In genomic region chr6:4402477-4402976, GRCh38 we compare ENCODE assay signal across 10 cellular contexts.
A peak's percentile ranks its signal among the peaks of the same experiment; 100 is the strongest.
DNase-seq lines count a peak whose midpoint lies in the region; ATAC-seq, FAIRE-seq and TF ChIP-seq lines count a peak whose summit lies in the region.
"Had no signal": no experiment of that assay in that cellular context is flagged by ENCODE, and none has a peak within 500 bp of the region (broad histone marks: within the 10 kb centered on the region; RNA-seq: fewer than 3 reads in every experiment).

No MANE protein-coding gene starts in this region.

- peak overlapping the region; percentile 31 for H3K4me2 ChIP-seq in keratinocyte (ENCODE audit: control insufficient read depth, extremely low read depth, insufficient read depth, low read depth, low read length)

- H3K9me3 ChIP-seq in keratinocyte (ENCODE audit: control insufficient read depth, low read depth, low read length) = no peaks in the 10 kb centered on the region
- no peaks in the 10 kb centered on the region for H3K9me3 ChIP-seq in upper lobe of right lung

- H3K36me3 ChIP-seq in brain microvascular endothelial cell (replicated peaks) = no peaks in the 10 kb centered on the region
- no peaks in the 10 kb centered on the region for H3K36me3 ChIP-seq in keratinocyte (ENCODE audit: control insufficient read depth in 2 of 2, extremely low read depth in 1 of 2, insufficient read depth in 2 of 2, low read length in 2 of 2)
- no peaks in the 10 kb centered on the region for H3K36me3 ChIP-seq in upper lobe of right lung

- H3K27ac ChIP-seq in brain microvascular endothelial cell (peak overlapping the region; percentile 6), keratinocyte (ENCODE audit: control insufficient read depth, insufficient read depth, low read length) (peak overlapping the region; percentile 23), upper lobe of right lung (no peak overlapping the region)

- no peak for TF ChIP-seq EP300 in Ishikawa (IDR thresholded peaks at IDR 0.05; ENCODE audit: borderline replicate concordance)

- H3K4me1 ChIP-seq in keratinocyte (ENCODE audit: control insufficient read depth, extremely low read depth, insufficient read depth, low read length) = peaks cover 11% of the 10 kb centered on the region
- peaks cover 5% of the 10 kb centered on the region for H3K4me1 ChIP-seq in upper lobe of right lung

- no peaks in the 10 kb centered on the region for H3K79me2 ChIP-seq in keratinocyte (ENCODE audit: control insufficient read depth, insufficient read depth, low read length)

- peak; percentile 33 for ATAC-seq in upper lobe of right lung
- ATAC-seq: activated CD8-positive, alpha-beta memory T cell treated with anti-CD3 and anti-CD28 coated beads, Interleukin-2, amount 10 ng/mL, durations not matched to agents 7 days and 5 days had no signal

- H2AFZ ChIP-seq in keratinocyte (ENCODE audit: control insufficient read depth, low read length) = peak overlapping the region; percentile 73

- DNase-seq in brain microvascular endothelial cell (peak; percentile 76), keratinocyte (ENCODE audit: low read depth, low spot score) (peak; percentile 9), upper lobe of right lung (no peak), NOMO-1 (lab: John Stamatoyannopoulos, UW; ENCODE audit: unreplicated experiment in 2 of 2) (no peak), UCSD-AML1 (lab: John Stamatoyannopoulos, UW; ENCODE audit: unreplicated experiment) (no peak), head of caudate nucleus (no peak)
- DNase-seq: activated CD8-positive, alpha-beta memory T cell treated with anti-CD3 and anti-CD28 coated beads, Interleukin-2, amount 10 ng/mL, durations not matched to agents 7 days and 5 days; NCI-H526; stimulated activated CD4-positive, alpha-beta T cell treated with anti-CD3 and anti-CD28 coated beads, Interleukin-15, amount 100 ng/mL, for 24 hours had no signal

- H3K9ac ChIP-seq in keratinocyte (ENCODE audit: control insufficient read depth, extremely low read depth, insufficient read depth, low read length) = no peak overlapping the region

- H3K27me3 ChIP-seq in brain microvascular endothelial cell (replicated peaks) (no peaks in the 10 kb centered on the region), keratinocyte (ENCODE audit: control insufficient read depth, extremely low read depth, insufficient read depth, low read length) (no peaks in the 10 kb centered on the region), upper lobe of right lung (no peaks in the 10 kb centered on the region)

- no peak for TF ChIP-seq RAD21 in Ishikawa (IDR thresholded peaks at IDR 0.05; ENCODE audit: low read depth)

- TF ChIP-seq CTCF in brain microvascular endothelial cell (IDR thresholded peaks at IDR 0.05; ENCODE audit: low read depth, low read length, missing control alignments) (no peak), keratinocyte (optimal IDR thresholded peaks at IDR 0.05 in 1 of 3, IDR thresholded peaks at IDR 0.05 in 1 of 3, conservative IDR thresholded peaks at IDR 0.05 in 1 of 3; ENCODE audit: extremely low read depth in 1 of 3, insufficient read depth in 2 of 3, low read length in 3 of 3) (no peak), upper lobe of right lung (IDR thresholded peaks at IDR 0.05) (no peak)

- H3K9me1 ChIP-seq in keratinocyte (ENCODE audit: control insufficient read depth, extremely low read depth, insufficient read depth, low read length) = no peaks in the 10 kb centered on the region

- dilution Hi-C loops in keratinocyte (cut with MboI; ENCODE audit: extremely low pct_ligation_motif_present, low sequenced_read_pairs) = no loop called here

- intact Hi-C loops in upper lobe of right lung (cut with DNase I) (no loop called here), head of caudate nucleus (cut with DNase I) (no loop called here)

- H3K4me3 ChIP-seq in brain microvascular endothelial cell (ENCODE audit: low read depth, low read length) (no peak overlapping the region), keratinocyte (ENCODE audit: control insufficient read depth in 2 of 3, extremely low read depth in 1 of 3, insufficient read depth in 2 of 3, low read depth in 1 of 3, low read length in 3 of 3) (no peak overlapping the region), upper lobe of right lung (no peak overlapping the region)

- in situ Hi-C loops in brain microvascular endothelial cell (cut with HindIII; ENCODE audit: low pct_ligation_motif_present, low sequenced_read_pairs) = no loop called here

- H4K20me1 ChIP-seq in keratinocyte (ENCODE audit: control insufficient read depth, extremely low read depth, insufficient read depth, low read length) = no peaks in the 10 kb centered on the region

- FAIRE-seq in keratinocyte (lab: Jason Lieb, UNC) = peak; percentile 69

TF ChIP-seq in Ishikawa, 13 proteins besides CTCF, POLR2A, EP300 and RAD21:
- TF ChIP-seq NFIC (IDR thresholded peaks at IDR 0.05) = 0 out of 2 replicates have a peak, but pooled peaks have one; percentile 39
- TF ChIP-seq MAX (IDR thresholded peaks at IDR 0.05) = peak; percentile 39; the same call in 1 of the 2 replicates
- peak; percentile 32; the same call in 1 of the 2 replicates for TF ChIP-seq USF1 (IDR thresholded peaks at IDR 0.05)
- no peak for TF ChIP-seq FOXM1 (IDR thresholded peaks at IDR 0.05; ENCODE audit: borderline replicate concordance, low read depth)
- no peak for TF ChIP-seq REST (IDR thresholded peaks at IDR 0.05; ENCODE audit: low read depth)
- TF ChIP-seq YY1 (IDR thresholded peaks at IDR 0.05; ENCODE audit: low read depth) = no peak
- no peak for TF ChIP-seq EGR1 (IDR thresholded peaks at IDR 0.05)

Comparison
In these comparisons a context has a peak if more than half of its experiments do, and no peak if none do; other contexts are left out.
1. DNase-seq: peak in brain microvascular endothelial cell (single experiment) and keratinocyte (single experiment); none in upper lobe of right lung (single experiment), NOMO-1 (0 of 2), UCSD-AML1 (single experiment) and head of caudate nucleus (0 of 42).